Comparison of ENCODE assay signal across 36 cellular contexts in genomic region chr12:41944241-41944640, GRCh38.
DNase-seq lines count a peak whose midpoint lies in the region; ATAC-seq, FAIRE-seq and TF ChIP-seq lines count a peak whose summit lies in the region.
"Had no signal": no experiment of that assay in that cellular context is flagged by ENCODE, and none has a peak within 500 bp of the region (broad histone marks: within the 10 kb centered on the region; RNA-seq: fewer than 3 reads in every experiment).

No MANE protein-coding gene starts in this region.

- H3K27ac Mint-ChIP-seq in WTC11 = no peak overlapping the region
- H3K27ac Mint-ChIP-seq: activated naive CD4-positive, alpha-beta T cell treated with anti-CD3 and anti-CD28 coated beads, Interleukin-2, amount 50 U/mL, for 72 hours; dendritic cell treated with granulocyte-macrophage colony-stimulating factor and Interleukin-4, amounts not matched to agents 40 ng/mL and 50 ng/mL, for 4 days; neural progenitor cell; stimulated activated naive CD8-positive, alpha-beta T cell treated with anti-CD3 and anti-CD28 coated beads, Interleukin-15, amount 100 ng/mL, for 72 hours had no signal

- no peaks in the 10 kb centered on the region for H3K4me1 Mint-ChIP-seq in WTC11
- H3K4me1 Mint-ChIP-seq: stimulated activated naive CD8-positive, alpha-beta T cell treated with anti-CD3 and anti-CD28 coated beads, Interleukin-15, amount 100 ng/mL, for 72 hours had no signal

- FAIRE-seq in bronchial epithelial cell (lab: Jason Lieb, UNC) = no peak
- FAIRE-seq: A549, GM12892, pancreas had no signal

- no peaks in the 10 kb centered on the region for H3K36me3 ChIP-seq in bronchial epithelial cell (ENCODE audit: control insufficient read depth, insufficient read depth, low read length)
- H3K36me3 ChIP-seq: BLaER1, gastrocnemius medialis, neural progenitor cell, pancreas, SJCRH30, spleen, thoracic aorta had no signal

- H3K36me3 Mint-ChIP-seq in WTC11 = peaks cover 25% of the 10 kb centered on the region

- peaks cover 50% of the 10 kb centered on the region for H3K27me3 Mint-ChIP-seq in WTC11 (ENCODE audit: low read depth)
- H3K27me3 Mint-ChIP-seq: dendritic cell treated with granulocyte-macrophage colony-stimulating factor and Interleukin-4, amounts not matched to agents 40 ng/mL and 50 ng/mL, for 4 days had no signal

- CTCF ChIA-PET in WTC11 (lab: Charles Lee) = no interaction called here

- TF ChIP-seq CTCF in bronchial epithelial cell (IDR thresholded peaks at IDR 0.05; ENCODE audit: insufficient read depth, low read length, severe bottlenecking) (no peak), WTC11 (IDR thresholded peaks at IDR 0.05) (no peak)

- peaks cover 46% of the 10 kb centered on the region for H3K9me3 Mint-ChIP-seq in WTC11

- H3K4me3 ChIP-seq in bronchial epithelial cell (ENCODE audit: low read depth, low read length) = no peak overlapping the region
- H3K4me3 ChIP-seq: A549, BLaER1, gastrocnemius medialis, neural progenitor cell, pancreas, SJCRH30, spleen, thoracic aorta had no signal

- H3K27me3 ChIP-seq in bronchial epithelial cell (ENCODE audit: control insufficient read depth, insufficient read depth, low read length) = no peaks in the 10 kb centered on the region
- H3K27me3 ChIP-seq: BLaER1, gastrocnemius medialis, neural progenitor cell, pancreas, SJCRH30 had no signal

- DNase-seq in AG20443 (ENCODE audit: low spot score) = peak; percentile 44
- DNase-seq in MV-4-11 (lab: John Stamatoyannopoulos, UW) = peak; percentile 72
- peak; percentile 15 for DNase-seq in bronchial epithelial cell (ENCODE audit: low read depth)
- DNase-seq in myocyte (ENCODE audit: low read depth) = peak; percentile 33
- no peak for DNase-seq in WTC11 (ENCODE audit: low spot score)
- no peak for DNase-seq in DMS53 treated with DMSO at 0.1 percent for 48 hours (lab: John Stamatoyannopoulos, UW; ENCODE audit: unreplicated experiment)
- no peak for DNase-seq in central memory CD4-positive, alpha-beta T cell
- DNase-seq in OCI-M1 (lab: John Stamatoyannopoulos, UW) = no peak
- DNase-seq: activated CD4-positive, alpha-beta T cell treated with anti-CD3 and anti-CD28 coated beads for 4 hours; activated effector memory CD4-positive, alpha-beta T cell treated with Interleukin-2 at 50 U/mL for 16 hours; activated T-cell treated with anti-CD3 and anti-CD28 coated beads, Interleukin-2, amount 50 U/mL, for 1 hour; anterior cingulate cortex; DMS 273 treated with DMSO at 0.1 percent for 48 hours; erythroblast; gastrocnemius medialis; HCEC 1CT; hippocampal formation; KG1; MM.1S; NCI-H1436; NCI-H2081 treated with DMSO at 0.1 percent for 48 hours; NCI-H748 treated with DMSO at 0.1 percent for 48 hours; RPMI8226; SJCRH30; spleen; stimulated activated CD4-positive, alpha-beta T cell treated with anti-CD3 and anti-CD28 coated beads, Interleukin-2, amount 100 ng/mL, for 24 hours; stimulated activated naive CD8-positive, alpha-beta T cell treated with anti-CD3 and anti-CD28 coated beads, Interleukin-15, amount 100 ng/mL, for 72 hours; SW 1271 had no signal

- H3K4me3 Mint-ChIP-seq in WTC11 = no peak overlapping the region
- H3K4me3 Mint-ChIP-seq: dendritic cell treated with granulocyte-macrophage colony-stimulating factor and Interleukin-4, amounts not matched to agents 40 ng/mL and 50 ng/mL, for 4 days; neural progenitor cell; stimulated activated naive CD8-positive, alpha-beta T cell treated with anti-CD3 and anti-CD28 coated beads, Interleukin-15, amount 100 ng/mL, for 72 hours had no signal

- ATAC-seq in WTC11 = no peak
- ATAC-seq: A549; activated naive CD4-positive, alpha-beta T cell treated with anti-CD3 and anti-CD28 coated beads, Interleukin-2, amount 50 U/mL, for 72 hours; gastrocnemius medialis; stimulated activated naive CD8-positive, alpha-beta T cell treated with anti-CD3 and anti-CD28 coated beads, Interleukin-15, amount 100 ng/mL, for 72 hours had no signal

- POLR2A ChIA-PET in WTC11 (lab: Charles Lee) = no interaction called here

TF ChIP-seq in WTC11, 78 proteins besides CTCF, POLR2A, EP300 and RAD21:
- TF ChIP-seq NFYB (CRISPR knock-in tag; conservative IDR thresholded peaks at IDR 0.05; ENCODE audit: low read depth) (no peak), MXD4 (CRISPR knock-in tag; IDR thresholded peaks at IDR 0.05; ENCODE audit: borderline replicate concordance) (no peak), GTF2I (CRISPR knock-in tag; conservative IDR thresholded peaks at IDR 0.05) (no peak), TP53 (CRISPR knock-in tag; IDR thresholded peaks at IDR 0.05) (no peak)

Comparison
In these comparisons a context has a peak if more than half of its experiments do, and no peak if none do; other contexts are left out.
1. DNase-seq: peak in AG20443 (single experiment), MV-4-11 (single experiment), bronchial epithelial cell (single experiment) and myocyte (single experiment); none in WTC11 (single experiment), DMS53 treated with DMSO at 0.1 percent for 48 hours (single experiment), central memory CD4-positive, alpha-beta T cell (single experiment) and OCI-M1 (single experiment).